In genomic region chr11:122175316-122175715, GRCh38 we compare ENCODE assay signal across 1 cellular context.
TF ChIP-seq lines count a peak whose summit lies in the region.

No MANE protein-coding gene starts in this region.

TF ChIP-seq in SK-N-SH treated with all-trans-retinoic acid at 6 μM for 48 hours, 23 proteins besides CTCF, POLR2A, EP300 and RAD21 (continued from another document):
- TF ChIP-seq CSRNP3 (CRISPR knock-in tag; IDR thresholded peaks at IDR 0.05) (no peak), SNAI2 (CRISPR knock-in tag; IDR thresholded peaks at IDR 0.05) (no peak), BACH2 (CRISPR knock-in tag; IDR thresholded peaks at IDR 0.05; ENCODE audit: borderline replicate concordance) (no peak), OSR1 (CRISPR knock-in tag; IDR thresholded peaks at IDR 0.05) (no peak), ZNF565 (CRISPR knock-in tag; conservative IDR thresholded peaks at IDR 0.05; ENCODE audit: low read depth) (no peak), TSHZ2 (CRISPR knock-in tag; IDR thresholded peaks at IDR 0.05) (no peak), ISL1 (CRISPR knock-in tag; IDR thresholded peaks at IDR 0.05) (no peak), ESRRG (CRISPR knock-in tag; IDR thresholded peaks at IDR 0.05) (no peak), CREB5 (CRISPR knock-in tag; IDR thresholded peaks at IDR 0.05; ENCODE audit: low read depth) (no peak)
